Comparison of ENCODE assay signal across 25 cellular contexts in the genomic region with DNA sequence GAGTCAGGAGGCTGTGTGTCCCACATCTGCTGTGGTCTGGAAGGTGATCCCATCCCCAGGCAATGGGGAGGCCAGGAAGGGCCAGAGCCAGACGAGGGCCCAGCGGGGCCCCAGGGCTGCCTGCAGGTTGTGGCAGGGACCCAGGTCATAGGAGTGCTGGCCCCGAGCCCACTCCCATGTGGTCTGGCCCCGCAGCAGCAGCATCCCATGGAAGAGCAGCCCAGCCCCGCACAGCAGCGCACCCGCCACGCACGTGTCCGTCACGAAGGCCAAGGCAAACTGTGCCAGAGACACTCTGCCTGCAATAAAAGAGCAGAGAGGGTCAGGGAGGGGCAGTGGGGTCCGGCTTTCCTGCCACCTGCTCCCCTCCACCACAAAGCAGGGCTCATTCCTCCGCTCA. TPM values are rescaled to one million over a fixed set of nuclear protein-coding genes. Genes with fewer than 3 reads are reported as not detected.
DNase-seq lines count a peak whose midpoint lies in the region; ATAC-seq, FAIRE-seq and TF ChIP-seq lines count a peak whose summit lies in the region.
"Had no signal": no experiment of that assay in that cellular context is flagged by ENCODE, and none has a peak within 500 bp of the region (broad histone marks: within the 10 kb centered on the region; RNA-seq: fewer than 3 reads in every experiment).

No MANE protein-coding gene starts in this region.

- H3K4me1 Mint-ChIP-seq in WTC11, result peaks cover 16% of the 10 kb centered on the region
- peaks cover 33% of the 10 kb centered on the region for H3K4me1 Mint-ChIP-seq in stimulated activated effector memory CD8-positive, alpha-beta T cell treated with anti-CD3 and anti-CD28 coated beads, Interleukin-12 subunit alpha, Interleukin-12 subunit beta, amount 100 ng/mL, for 72 hours

- ATAC-seq in HepG2, result peak; percentile 13; the same call in 2 of the 3 replicates
- no peak for ATAC-seq in right lobe of liver
- no peak for ATAC-seq in WTC11
- ATAC-seq in left colon, result peak; percentile 12
- ATAC-seq in stimulated activated effector memory CD8-positive, alpha-beta T cell treated with anti-CD3 and anti-CD28 coated beads, Interleukin-12 subunit alpha, Interleukin-12 subunit beta, amount 100 ng/mL, for 72 hours, result no peak
- ATAC-seq in HG02588 (IDR thresholded peaks at IDR 0.05; ENCODE audit: unreplicated experiment), result no peak
- ATAC-seq: A549 had no signal

- no peak overlapping the region for H2AFZ ChIP-seq in HepG2 (ENCODE audit: low read length)
- H2AFZ ChIP-seq: GM23248 had no signal

- H3K4me2 ChIP-seq in HepG2 (ENCODE audit: low read depth, low read length), result no peak overlapping the region
- H3K4me2 ChIP-seq: A549 had no signal

- H3K4me1 ChIP-seq in HepG2 (ENCODE audit: insufficient read depth, low read length) (no peaks in the 10 kb centered on the region), right lobe of liver (peaks cover 0 to 2% (median 0%) of the 10 kb centered on the region in 4 donors)

- in situ Hi-C loops in HepG2 (cut with HindIII; ENCODE audit: extremely low pct_ligation_motif_present, low pct_unique_long_range_greater_than_20kb), result no loop called here

- TF ChIP-seq EP300 in HepG2 (IDR thresholded peaks at IDR 0.05; ENCODE audit: low read depth in 2 of 2, low read length in 2 of 2) (no peak), HepG2 (CRISPR knock-in tag; IDR thresholded peaks at IDR 0.05; ENCODE audit: borderline replicate concordance) (no peak)

- CTCF ChIA-PET in HepG2 (lab: Yijun Ruan, JAX; ENCODE audit: low intra/inter-chr PET ratio, low total read pairs), result no interaction called here
- CTCF ChIA-PET in WTC11 (lab: Charles Lee), result interaction anchor here (0.6 to 1.0 kb wide), 2 partner anchors 32 to 139 kb away, joined by 3 to 4 read pairs; partner anchors contain the start of gene RBM4B

- TF ChIP-seq POLR2A in HepG2 (IDR thresholded peaks at IDR 0.05; ENCODE audit: insufficient read depth in 1 of 2, low read depth in 2 of 2, low read length in 2 of 2), result no peak
- no peak for TF ChIP-seq POLR2A in right lobe of liver (IDR thresholded peaks at IDR 0.05)

- no peak overlapping the region for H3K27ac Mint-ChIP-seq in WTC11
- peak overlapping the region; percentile 32 for H3K27ac Mint-ChIP-seq in stimulated activated effector memory CD8-positive, alpha-beta T cell treated with anti-CD3 and anti-CD28 coated beads, Interleukin-12 subunit alpha, Interleukin-12 subunit beta, amount 100 ng/mL, for 72 hours
- H3K27ac Mint-ChIP-seq: CD4-positive, alpha-beta T cell had no signal

- H3K79me2 ChIP-seq in HepG2 (ENCODE audit: insufficient read depth, low read length), result no peaks in the 10 kb centered on the region

- no peaks in the 10 kb centered on the region for H3K27me3 Mint-ChIP-seq in WTC11 (ENCODE audit: low read depth)
- H3K27me3 Mint-ChIP-seq: CD4-positive, alpha-beta T cell; IgD-negative memory B cell had no signal

- no peaks in the 10 kb centered on the region for H3K9me3 Mint-ChIP-seq in WTC11
- H3K9me3 Mint-ChIP-seq in stimulated activated effector memory CD8-positive, alpha-beta T cell treated with anti-CD3 and anti-CD28 coated beads, Interleukin-12 subunit alpha, Interleukin-12 subunit beta, amount 100 ng/mL, for 72 hours, result no peaks in the 10 kb centered on the region
- H3K9me3 Mint-ChIP-seq: CD4-positive, alpha-beta T cell; H9; IgD-negative memory B cell had no signal

- 0 out of 5 replicates have a peak, but pooled peaks cover 0 to 3% of the 10 kb centered on the region in 2 experiments for H3K36me3 ChIP-seq in HepG2 (replicated peaks in 1 of 2; ENCODE audit: control insufficient read depth in 1 of 2, insufficient read depth in 2 of 2, low read length in 2 of 2)
- H3K36me3 ChIP-seq in right lobe of liver, result peaks cover 0 to 4% (median 0%) of the 10 kb centered on the region in 4 donors

- POLR2A ChIA-PET in HepG2 (lab: Yijun Ruan, JAX) (no interaction called here), WTC11 (lab: Charles Lee) (no interaction called here)

- WGBS in HepG2 (ENCODE audit: low lambda C conversion rate), result 100% methylated on average over 6 of the region's 13 CpGs
- 90% methylated on average over 2 of the region's 13 CpGs for WGBS in right lobe of liver (ENCODE audit: insufficient coverage, low coverage, low lambda C conversion rate, missing lambda C conversion rate)

- H3K4me3 Mint-ChIP-seq in WTC11, result no peak overlapping the region
- H3K4me3 Mint-ChIP-seq in stimulated activated effector memory CD8-positive, alpha-beta T cell treated with anti-CD3 and anti-CD28 coated beads, Interleukin-12 subunit alpha, Interleukin-12 subunit beta, amount 100 ng/mL, for 72 hours, result no peak overlapping the region
- H3K4me3 Mint-ChIP-seq: CD4-positive, alpha-beta T cell; H9 had no signal

- DNase-seq in HepG2 (ENCODE audit: low spot score), result no peak
- no peak for DNase-seq in right lobe of liver
- DNase-seq in WTC11 (ENCODE audit: low spot score), result no peak
- no peak for DNase-seq in left colon
- DNase-seq in stimulated activated effector memory CD8-positive, alpha-beta T cell treated with anti-CD3 and anti-CD28 coated beads, Interleukin-12 subunit alpha, Interleukin-12 subunit beta, amount 100 ng/mL, for 72 hours (ENCODE audit: low spot score in 2 of 2), result no peak
- DNase-seq in NCI-H1417 treated with DMSO at 0.1 percent for 48 hours (lab: John Stamatoyannopoulos, UW), result no peak
- DNase-seq in COLO829 (ENCODE audit: low spot score), result no peak
- DNase-seq: AML-193; Calu3; CD4-positive, alpha-beta T cell; DMS 273 treated with DMSO at 0.1 percent for 48 hours; DMS53; DND-41; EL; GM23248; H9; KG1 had no signal

- H3K9me3 ChIP-seq in HepG2 (ENCODE audit: low read length), result no peaks in the 10 kb centered on the region
- no peaks in the 10 kb centered on the region for H3K9me3 ChIP-seq in right lobe of liver
- H3K9me3 ChIP-seq: A549 had no signal

- no peak overlapping the region for H3K4me3 ChIP-seq in HepG2 (replicated peaks in 1 of 3; ENCODE audit: insufficient read depth in 1 of 3, low read depth in 2 of 3, low read length in 3 of 3)
- no peak overlapping the region for H3K4me3 ChIP-seq in right lobe of liver
- H3K4me3 ChIP-seq: A549, GM23248 had no signal

- TF ChIP-seq CTCF in HepG2 (CRISPR knock-in tag; IDR thresholded peaks at IDR 0.05) (no peak), right lobe of liver (IDR thresholded peaks at IDR 0.05) (no peak), WTC11 (IDR thresholded peaks at IDR 0.05) (no peak)

- H3K9ac ChIP-seq in HepG2 (ENCODE audit: insufficient read depth, low read depth, low read length), result no peak overlapping the region
- H3K9ac ChIP-seq: GM23248 had no signal

- TF ChIP-seq RAD21 in HepG2 (CRISPR knock-in tag; IDR thresholded peaks at IDR 0.05), result no peak

- no peak overlapping the region for H3K27ac ChIP-seq in HepG2 (ENCODE audit: extremely low read length, insufficient read depth, low read length)
- H3K27ac ChIP-seq in right lobe of liver, result no peak overlapping the region
- H3K27ac ChIP-seq: 22Rv1, A549, C4-2B, GM23248 had no signal

- intact Hi-C loops in HepG2 (cut with micrococcal nuclease; ENCODE audit: unreplicated experiment), result no loop called here
- intact Hi-C loops in right lobe of liver (cut with DNase I), result no loop called here
- intact Hi-C loops in left colon (cut with DNase I, micrococcal nuclease), result no loop called here

- BruUV-seq in HepG2 (replicated peaks; lab: Mats Ljungman, UMichigan), result no TSS peak

- H3K27me3 ChIP-seq in HepG2 (ENCODE audit: control insufficient read depth in 1 of 2, insufficient read depth in 2 of 2, low read length in 2 of 2) (no peaks in the 10 kb centered on the region), right lobe of liver (no peaks in the 10 kb centered on the region)

- H4K20me1 ChIP-seq in HepG2 (ENCODE audit: insufficient read depth, low read length), result no peaks in the 10 kb centered on the region

- no peak for FAIRE-seq in HepG2 (lab: Jason Lieb, UNC)
- FAIRE-seq: A549, GM12891, GM19239 had no signal

- peaks cover 12% of the 10 kb centered on the region for H3K36me3 Mint-ChIP-seq in WTC11
- H3K36me3 Mint-ChIP-seq in stimulated activated effector memory CD8-positive, alpha-beta T cell treated with anti-CD3 and anti-CD28 coated beads, Interleukin-12 subunit alpha, Interleukin-12 subunit beta, amount 100 ng/mL, for 72 hours, result peaks cover 69% of the 10 kb centered on the region

RNA-seq across cellular contexts. Expression of gene ZDHHC24, which starts 6.3 kb away (rescaled TPM):
- total RNA-seq in HepG2 (2016; rRNA removed; fragmentation: Illumina TruSeq; extraction: Trizol) (1.9 and 4.3 TPM in 2 replicates), right lobe of liver (10 to 100 TPM in 1 of 6 experiments, 1 to 10 TPM in 5; 3.6 to 15.5 (median 5.8) TPM), WTC11 (2021) (11.1 to 14.8 TPM (median 13.7 TPM) in 3 replicates), left colon (10 to 100 TPM in 1 of 2 donors, 1 to 10 TPM in 1; 9.9 to 11.7 TPM)
- total RNA-seq in HepG2 (2016; cell fraction: cytosol; rRNA removed; fragmentation: Illumina TruSeq; extraction: Trizol; ENCODE audit: low read depth), result 1.9 and 2.0 TPM in 2 replicates
- 1.8 and 4.6 TPM in 2 replicates for total RNA-seq in HepG2 (2016; cell fraction: insoluble cytoplasmic fraction; rRNA removed; fragmentation: Illumina TruSeq; extraction: Trizol)
- 2.5 and 3.7 TPM in 2 replicates for total RNA-seq in HepG2 (2016; cell fraction: membrane; rRNA removed; fragmentation: Illumina TruSeq; extraction: Trizol)
- 3.0 and 4.3 TPM in 2 replicates for total RNA-seq in HepG2 (2016; cell fraction: nucleus; rRNA removed; fragmentation: Illumina TruSeq; extraction: Trizol)
- polyA plus RNA-seq in HepG2 (2011; rRNA removed), result 4.3 and 6.0 TPM in 2 replicates
- 4.4 and 5.3 TPM in 2 replicates for polyA plus RNA-seq in HepG2 (2011; cell fraction: cytosol; rRNA removed)
- polyA plus RNA-seq in HepG2 (2011; cell fraction: nucleus; rRNA removed), result 3.9 and 4.1 TPM in 2 replicates
- 2.8 and 3.2 TPM in 2 replicates for polyA plus RNA-seq in HepG2 (2012)
- polyA plus RNA-seq in HepG2 (2016; cell fraction: cytosol; fragmentation: Illumina TruSeq; extraction: Trizol; ENCODE audit: low read depth), result 1.6 and 2.2 TPM in 2 replicates
- polyA plus RNA-seq in HepG2 (2016; cell fraction: insoluble cytoplasmic fraction; fragmentation: Illumina TruSeq; extraction: Trizol; ENCODE audit: low read depth), result 1.4 and 1.8 TPM in 2 replicates
- polyA plus RNA-seq in HepG2 (2016; cell fraction: membrane; fragmentation: Illumina TruSeq; extraction: Trizol; ENCODE audit: low read depth), result 1.8 TPM in 2 replicates
- 5.7 and 6.0 TPM in 2 replicates for polyA plus RNA-seq in HepG2 (2016; cell fraction: nucleus; fragmentation: Illumina TruSeq; extraction: Trizol; ENCODE audit: insufficient read depth, low read depth)
- polyA minus RNA-seq in HepG2 (2011; rRNA and poly(A)+ RNA removed; ENCODE audit: low replicate concordance), result 5.8 and 12.6 TPM in 2 replicates
- polyA minus RNA-seq in HepG2 (2011; cell fraction: cytosol; rRNA and poly(A)+ RNA removed), result 4.6 and 5.8 TPM in 2 replicates
- polyA minus RNA-seq in HepG2 (2011; cell fraction: nucleus; rRNA and poly(A)+ RNA removed), result 0.77 and 1.1 TPM in 2 replicates

RNA-seq across cellular contexts. Expression of gene ACTN3, which starts 7.2 kb away (rescaled TPM):
- total RNA-seq in HepG2 (2016; rRNA removed; fragmentation: Illumina TruSeq; extraction: Trizol), result 0.04 TPM in 1 of 2 replicates, not detected in the other
- not detected in 2 replicates for total RNA-seq in HepG2 (2016; cell fraction: cytosol; rRNA removed; fragmentation: Illumina TruSeq; extraction: Trizol; ENCODE audit: low read depth)
- total RNA-seq in HepG2 (2016; cell fraction: insoluble cytoplasmic fraction; rRNA removed; fragmentation: Illumina TruSeq; extraction: Trizol), result not detected in 2 replicates
- total RNA-seq in HepG2 (2016; cell fraction: membrane; rRNA removed; fragmentation: Illumina TruSeq; extraction: Trizol), result not detected in 2 replicates
- not detected in 2 replicates for total RNA-seq in HepG2 (2016; cell fraction: nucleus; rRNA removed; fragmentation: Illumina TruSeq; extraction: Trizol)
- polyA plus RNA-seq in HepG2 (2011; rRNA removed), result 0.07 and 0.09 TPM in 2 replicates
- 0.01 and 0.03 TPM in 2 replicates for polyA plus RNA-seq in HepG2 (2011; cell fraction: cytosol; rRNA removed)
- 0.85 and 1.2 TPM in 2 replicates for polyA plus RNA-seq in HepG2 (2011; cell fraction: nucleus; rRNA removed)
- 0.07 and 0.21 TPM in 2 replicates for polyA plus RNA-seq in HepG2 (2012)
- polyA plus RNA-seq in HepG2 (2016; cell fraction: cytosol; fragmentation: Illumina TruSeq; extraction: Trizol; ENCODE audit: low read depth), result not detected in 2 replicates
- not detected in 2 replicates for polyA plus RNA-seq in HepG2 (2016; cell fraction: insoluble cytoplasmic fraction; fragmentation: Illumina TruSeq; extraction: Trizol; ENCODE audit: low read depth)
- polyA plus RNA-seq in HepG2 (2016; cell fraction: membrane; fragmentation: Illumina TruSeq; extraction: Trizol; ENCODE audit: low read depth), result not detected in 2 replicates
- 0.15 and 0.25 TPM in 2 replicates for polyA plus RNA-seq in HepG2 (2016; cell fraction: nucleus; fragmentation: Illumina TruSeq; extraction: Trizol; ENCODE audit: insufficient read depth, low read depth)
- polyA minus RNA-seq in HepG2 (2011; rRNA and poly(A)+ RNA removed; ENCODE audit: low replicate concordance), result not detected in 2 replicates
- polyA minus RNA-seq in HepG2 (2011; cell fraction: cytosol; rRNA and poly(A)+ RNA removed), result not detected in 2 replicates
- 0.25 TPM in 1 of 2 replicates, not detected in the other for polyA minus RNA-seq in HepG2 (2011; cell fraction: nucleus; rRNA and poly(A)+ RNA removed)
- total RNA-seq in right lobe of liver, result not detected
- total RNA-seq in WTC11 (2021), result 18.5 to 20.4 TPM (median 19.2 TPM) in 3 replicates
- not detected for total RNA-seq in left colon
- total RNA-seq: Calu3, GM23248 had no signal
- polyA plus RNA-seq: A549, BJ, GM23248, IgD-negative memory B cell had no signal

RNA-seq across cellular contexts. Expression of gene CTSF, which starts 28.9 kb away (rescaled TPM):
- total RNA-seq in HepG2 (2016; rRNA removed; fragmentation: Illumina TruSeq; extraction: Trizol) (not detected in 2 replicates), right lobe of liver (10 to 100 TPM; 35.3 to 54.4 (median 44.7) TPM), WTC11 (2021) (4.4 to 4.9 TPM (median 4.7 TPM) in 3 replicates), left colon (10 to 100 TPM in 1 of 2 donors, 1 to 10 TPM in 1; 5.6 to 20.4 TPM)
- not detected in 2 replicates for total RNA-seq in HepG2 (2016; cell fraction: cytosol; rRNA removed; fragmentation: Illumina TruSeq; extraction: Trizol; ENCODE audit: low read depth)
- not detected in 2 replicates for total RNA-seq in HepG2 (2016; cell fraction: insoluble cytoplasmic fraction; rRNA removed; fragmentation: Illumina TruSeq; extraction: Trizol)
- not detected in 2 replicates for total RNA-seq in HepG2 (2016; cell fraction: membrane; rRNA removed; fragmentation: Illumina TruSeq; extraction: Trizol)
- total RNA-seq in HepG2 (2016; cell fraction: nucleus; rRNA removed; fragmentation: Illumina TruSeq; extraction: Trizol), result not detected in 2 replicates
- 0.17 TPM in 1 of 2 replicates, not detected in the other for polyA plus RNA-seq in HepG2 (2011; rRNA removed)
- 0.08 TPM in 1 of 2 replicates, not detected in the other for polyA plus RNA-seq in HepG2 (2011; cell fraction: cytosol; rRNA removed)
- polyA plus RNA-seq in HepG2 (2011; cell fraction: nucleus; rRNA removed), result 0.24 TPM in 1 of 2 replicates, not detected in the other
- not detected in 2 replicates for polyA plus RNA-seq in HepG2 (2012)
- polyA plus RNA-seq in HepG2 (2016; cell fraction: cytosol; fragmentation: Illumina TruSeq; extraction: Trizol; ENCODE audit: low read depth), result not detected in 2 replicates
- not detected in 2 replicates for polyA plus RNA-seq in HepG2 (2016; cell fraction: insoluble cytoplasmic fraction; fragmentation: Illumina TruSeq; extraction: Trizol; ENCODE audit: low read depth)
- polyA plus RNA-seq in HepG2 (2016; cell fraction: membrane; fragmentation: Illumina TruSeq; extraction: Trizol; ENCODE audit: low read depth), result not detected in 2 replicates
- not detected in 2 replicates for polyA plus RNA-seq in HepG2 (2016; cell fraction: nucleus; fragmentation: Illumina TruSeq; extraction: Trizol; ENCODE audit: insufficient read depth, low read depth)
- polyA minus RNA-seq in HepG2 (2011; rRNA and poly(A)+ RNA removed; ENCODE audit: low replicate concordance), result 6.7 TPM in 1 of 2 replicates, not detected in the other
- polyA minus RNA-seq in HepG2 (2011; cell fraction: cytosol; rRNA and poly(A)+ RNA removed), result not detected in 2 replicates
- polyA minus RNA-seq in HepG2 (2011; cell fraction: nucleus; rRNA and poly(A)+ RNA removed), result not detected in 2 replicates

RNA-seq across cellular contexts. Expression of gene BBS1, which starts 29.1 kb away (rescaled TPM):
- total RNA-seq in HepG2 (2016; rRNA removed; fragmentation: Illumina TruSeq; extraction: Trizol) (8.1 and 14.1 TPM in 2 replicates), right lobe of liver (10 to 100 TPM in 4 of 6 experiments, 1 to 10 TPM in 2; 6.2 to 18.1 (median 11.2) TPM), WTC11 (2021) (22.9 to 26.8 TPM (median 24.1 TPM) in 3 replicates), left colon (10 to 100 TPM; 29.8 to 34.8 TPM)
- total RNA-seq in HepG2 (2016; cell fraction: cytosol; rRNA removed; fragmentation: Illumina TruSeq; extraction: Trizol; ENCODE audit: low read depth), result 4.8 and 5.7 TPM in 2 replicates
- total RNA-seq in HepG2 (2016; cell fraction: insoluble cytoplasmic fraction; rRNA removed; fragmentation: Illumina TruSeq; extraction: Trizol), result 7.6 and 12.8 TPM in 2 replicates
- total RNA-seq in HepG2 (2016; cell fraction: membrane; rRNA removed; fragmentation: Illumina TruSeq; extraction: Trizol), result 5.7 and 6.3 TPM in 2 replicates
- total RNA-seq in HepG2 (2016; cell fraction: nucleus; rRNA removed; fragmentation: Illumina TruSeq; extraction: Trizol), result 15.1 and 16.7 TPM in 2 replicates
- 11.7 and 12.1 TPM in 2 replicates for polyA plus RNA-seq in HepG2 (2011; rRNA removed)
- 6.2 and 6.5 TPM in 2 replicates for polyA plus RNA-seq in HepG2 (2011; cell fraction: cytosol; rRNA removed)
- 45.3 and 52.0 TPM in 2 replicates for polyA plus RNA-seq in HepG2 (2011; cell fraction: nucleus; rRNA removed)
- polyA plus RNA-seq in HepG2 (2012), result 6.7 and 8.6 TPM in 2 replicates
- polyA plus RNA-seq in HepG2 (2016; cell fraction: cytosol; fragmentation: Illumina TruSeq; extraction: Trizol; ENCODE audit: low read depth), result 0.54 and 0.81 TPM in 2 replicates
- 5.3 and 8.5 TPM in 2 replicates for polyA plus RNA-seq in HepG2 (2016; cell fraction: insoluble cytoplasmic fraction; fragmentation: Illumina TruSeq; extraction: Trizol; ENCODE audit: low read depth)
- polyA plus RNA-seq in HepG2 (2016; cell fraction: membrane; fragmentation: Illumina TruSeq; extraction: Trizol; ENCODE audit: low read depth), result 1.8 and 2.2 TPM in 2 replicates
- 24.8 and 29.8 TPM in 2 replicates for polyA plus RNA-seq in HepG2 (2016; cell fraction: nucleus; fragmentation: Illumina TruSeq; extraction: Trizol; ENCODE audit: insufficient read depth, low read depth)
- polyA minus RNA-seq in HepG2 (2011; rRNA and poly(A)+ RNA removed; ENCODE audit: low replicate concordance), result 19.0 and 43.1 TPM in 2 replicates
- polyA minus RNA-seq in HepG2 (2011; cell fraction: cytosol; rRNA and poly(A)+ RNA removed), result 10.1 and 10.6 TPM in 2 replicates
- polyA minus RNA-seq in HepG2 (2011; cell fraction: nucleus; rRNA and poly(A)+ RNA removed), result 24.6 and 34.3 TPM in 2 replicates

RNA-seq across cellular contexts. Expression of gene CCDC87, which starts 53.3 kb away (rescaled TPM):
- 0.17 and 0.42 TPM in 2 replicates for total RNA-seq in HepG2 (2016; rRNA removed; fragmentation: Illumina TruSeq; extraction: Trizol)
- 0.10 and 0.18 TPM in 2 replicates for total RNA-seq in HepG2 (2016; cell fraction: cytosol; rRNA removed; fragmentation: Illumina TruSeq; extraction: Trizol; ENCODE audit: low read depth)
- 0.27 and 0.41 TPM in 2 replicates for total RNA-seq in HepG2 (2016; cell fraction: insoluble cytoplasmic fraction; rRNA removed; fragmentation: Illumina TruSeq; extraction: Trizol)
- 0.46 and 0.48 TPM in 2 replicates for total RNA-seq in HepG2 (2016; cell fraction: membrane; rRNA removed; fragmentation: Illumina TruSeq; extraction: Trizol)
- 0.66 and 0.78 TPM in 2 replicates for total RNA-seq in HepG2 (2016; cell fraction: nucleus; rRNA removed; fragmentation: Illumina TruSeq; extraction: Trizol)
- polyA plus RNA-seq in HepG2 (2011; rRNA removed), result 0.05 and 0.09 TPM in 2 replicates
- 0.04 and 0.05 TPM in 2 replicates for polyA plus RNA-seq in HepG2 (2011; cell fraction: cytosol; rRNA removed)
- 0.17 and 0.29 TPM in 2 replicates for polyA plus RNA-seq in HepG2 (2011; cell fraction: nucleus; rRNA removed)
- polyA plus RNA-seq in HepG2 (2012), result 0.20 and 0.21 TPM in 2 replicates
- not detected in 2 replicates for polyA plus RNA-seq in HepG2 (2016; cell fraction: cytosol; fragmentation: Illumina TruSeq; extraction: Trizol; ENCODE audit: low read depth)
- polyA plus RNA-seq in HepG2 (2016; cell fraction: insoluble cytoplasmic fraction; fragmentation: Illumina TruSeq; extraction: Trizol; ENCODE audit: low read depth), result 0.15 and 0.29 TPM in 2 replicates
- 0.06 and 0.10 TPM in 2 replicates for polyA plus RNA-seq in HepG2 (2016; cell fraction: membrane; fragmentation: Illumina TruSeq; extraction: Trizol; ENCODE audit: low read depth)
- polyA plus RNA-seq in HepG2 (2016; cell fraction: nucleus; fragmentation: Illumina TruSeq; extraction: Trizol; ENCODE audit: insufficient read depth, low read depth), result 0.15 TPM in 1 of 2 replicates, not detected in the other
- 0.22 and 0.23 TPM in 2 replicates for polyA minus RNA-seq in HepG2 (2011; rRNA and poly(A)+ RNA removed; ENCODE audit: low replicate concordance)
- not detected in 2 replicates for polyA minus RNA-seq in HepG2 (2011; cell fraction: cytosol; rRNA and poly(A)+ RNA removed)
- 0.37 and 0.64 TPM in 2 replicates for polyA minus RNA-seq in HepG2 (2011; cell fraction: nucleus; rRNA and poly(A)+ RNA removed)
- under 1 TPM in 5 of 6 experiments, not detected in 1; 0.07 to 0.37 (median 0.12) TPM for total RNA-seq in right lobe of liver
- total RNA-seq in WTC11 (2021), result 0.71 to 0.85 TPM (median 0.80 TPM) in 3 replicates
- total RNA-seq in left colon, result under 1 TPM; 0.22 to 0.46 TPM
- polyA plus RNA-seq: IgD-negative memory B cell had no signal

Comparison
In these comparisons a context has a peak if more than half of its experiments do, and no peak if none do; other contexts are left out.
1. ATAC-seq: peak in HepG2 (single experiment) and left colon (single experiment); none in right lobe of liver (0 of 4), WTC11 (single experiment), stimulated activated effector memory CD8-positive, alpha-beta T cell treated with anti-CD3 and anti-CD28 coated beads, Interleukin-12 subunit alpha, Interleukin-12 subunit beta, amount 100 ng/mL, for 72 hours (single experiment) and HG02588 (single experiment).
2. RNA of gene ACTN3, which starts 7.2 kb away (total RNA-seq): 18.5 to 20.4 TPM in WTC11; not detected in left colon, 0.04 TPM in HepG2 and not detected in right lobe of liver; every median in the first group is over 10 times any median in the second.
3. Of the 50 proteins assayed by ChIP-seq in both HepG2 and WTC11: peak only in HepG2: none; only in WTC11: RELA; in both: none; in neither: 49.